20 cellular contexts compared by ENCODE assay signal in the genomic region with DNA sequence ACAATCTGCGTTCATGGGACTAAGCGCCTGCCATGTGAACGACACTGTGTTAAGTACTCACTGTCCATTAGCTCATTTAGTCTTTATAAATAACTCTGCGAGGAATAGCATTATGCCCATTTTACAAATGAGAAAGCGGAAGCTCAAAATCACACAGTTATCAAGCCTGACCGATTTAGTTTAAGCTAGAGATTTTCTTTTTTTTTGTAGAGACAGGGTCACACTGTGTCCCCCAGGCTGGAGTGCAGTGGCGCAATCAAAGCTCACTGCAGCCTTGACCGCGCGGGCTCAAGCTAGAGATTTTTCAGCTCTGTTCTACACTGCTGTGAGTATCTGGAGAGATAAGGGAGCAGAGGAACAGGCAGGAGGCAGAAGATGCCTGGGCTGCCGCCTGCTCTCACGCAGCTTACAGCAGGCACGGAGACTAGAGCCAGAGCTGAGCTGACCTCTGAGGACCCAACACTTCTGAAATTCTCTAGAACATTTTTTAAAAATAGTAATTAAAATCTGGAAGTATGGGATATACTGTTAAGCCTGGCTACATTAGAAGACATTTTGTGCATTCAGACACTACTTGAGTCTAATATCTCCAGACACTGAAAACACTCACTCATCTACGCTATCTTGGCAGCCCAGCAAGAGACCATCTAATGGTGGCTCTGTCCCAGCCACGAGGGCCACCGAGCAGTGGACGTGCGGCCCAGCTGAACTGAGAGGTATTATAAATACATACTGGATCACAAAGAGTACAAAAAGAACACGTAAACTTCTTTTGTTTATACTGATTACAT. TPM values are rescaled to one million over a fixed set of nuclear protein-coding genes. Genes with fewer than 3 reads are reported as not detected.
DNase-seq lines count a peak whose midpoint lies in the region; ATAC-seq and TF ChIP-seq lines count a peak whose summit lies in the region.
"Had no signal": no experiment of that assay in that cellular context is flagged by ENCODE, and none has a peak within 500 bp of the region (broad histone marks: within the 10 kb centered on the region; RNA-seq: fewer than 3 reads in every experiment).

No MANE protein-coding gene starts in this region.

- intact Hi-C loops in CD4-positive, alpha-beta T cell (cut with DNase I, micrococcal nuclease), result no loop called here

- peak overlapping the region; percentile 75 for H3K4me2 ChIP-seq in smooth muscle cell

- peak overlapping the region; percentile 58 for H3K9ac ChIP-seq in smooth muscle cell (ENCODE audit: low read depth)

- TF ChIP-seq CTCF in right atrium auricular region (IDR thresholded peaks at IDR 0.05) (no peak), smooth muscle cell (IDR thresholded peaks at IDR 0.05; ENCODE audit: borderline replicate concordance, insufficient read depth, poor library complexity, severe bottlenecking) (no peak)
- TF ChIP-seq CTCF in CD4-positive, alpha-beta T cell (IDR thresholded peaks at IDR 0.05), result no peak

- no peaks in the 10 kb centered on the region for H3K36me3 ChIP-seq in right atrium auricular region
- no peaks in the 10 kb centered on the region for H3K36me3 ChIP-seq in smooth muscle cell (ENCODE audit: low read depth)

- H3F3A ChIP-seq in smooth muscle cell (ENCODE audit: low read depth), result peaks cover 19% of the 10 kb centered on the region

- H3K4me3 ChIP-seq in right atrium auricular region (peak overlapping the region in 1 of 2 donors; percentile 10), smooth muscle cell (no peak overlapping the region)

- no peaks in the 10 kb centered on the region for H3K27me3 Mint-ChIP-seq in CD4-positive, alpha-beta T cell
- H3K27me3 Mint-ChIP-seq: activated B cell treated with CpG ODN at 0.5 μM for 24 hours; CD8-positive, alpha-beta memory T cell; stimulated activated memory B cell treated with anti-CD40 and anti-IgM and Interleukin-4, amounts not matched to agents 10 μg/mL and 1 μg/mL and 100 μg/mL, for 72 hours had no signal

- H3K27ac ChIP-seq in right atrium auricular region (peak overlapping the region; percentile 84 to 92), smooth muscle cell (ENCODE audit: low read depth) (peak overlapping the region; percentile 90)
- no peak overlapping the region for H3K27ac ChIP-seq in CD4-positive, alpha-beta T cell (ENCODE audit: low read depth, low read length)
- H3K27ac ChIP-seq: HL-60 had no signal

- H3K27me3 ChIP-seq in right atrium auricular region (no peaks in the 10 kb centered on the region), smooth muscle cell (ENCODE audit: low read depth) (no peaks in the 10 kb centered on the region)
- no peaks in the 10 kb centered on the region for H3K27me3 ChIP-seq in CD4-positive, alpha-beta T cell (ENCODE audit: control insufficient read depth, insufficient read depth, low read length)

- H4K20me1 ChIP-seq in smooth muscle cell (ENCODE audit: low read depth), result peaks cover 76% of the 10 kb centered on the region

- no peak overlapping the region for H2AFZ ChIP-seq in smooth muscle cell (ENCODE audit: low read depth)

- POLR2A ChIA-PET in CD4-positive, alpha-beta T cell (lab: Charles Lee), result no interaction called here

- CTCF ChIA-PET in CD4-positive, alpha-beta T cell (lab: Charles Lee), result interaction anchor here (0.6 to 0.7 kb wide), 2 partner anchors 86 to 106 kb away, joined by 3 read pairs; no protein-coding TSS in a partner anchor

- no peak overlapping the region for H3K4me3 Mint-ChIP-seq in CD4-positive, alpha-beta T cell
- H3K4me3 Mint-ChIP-seq: activated B cell treated with CpG ODN at 0.5 μM for 24 hours; activated T-helper 1 cell treated with anti-CD3 and anti-CD28 coated beads, Interleukin-12 subunit alpha, Interleukin-12 subunit beta, Interleukin-2, Interleukin-4 antibody, amounts not matched to agents 30 ng/mL and 10 ng/mL and 1 ng/mL, durations not matched to agents 14 hours and 24 hours and 36 hours; CD8-positive, alpha-beta memory T cell; stimulated activated memory B cell treated with anti-CD40 and anti-IgM and Interleukin-4, amounts not matched to agents 10 μg/mL and 1 μg/mL and 100 μg/mL, for 72 hours had no signal

- H3K4me1 ChIP-seq in right atrium auricular region (peaks cover 0 to 75% of the 10 kb centered on the region in 2 donors), smooth muscle cell (ENCODE audit: low read depth) (peaks cover 51% of the 10 kb centered on the region)

- DNase-seq in HuH-7.5 (ENCODE audit: low spot score), result peak; percentile 47
- DNase-seq in amniotic epithelial cell (ENCODE audit: low read depth), result peak; percentile 79
- DNase-seq in right atrium auricular region (ENCODE audit: low spot score), result peak; percentile 69
- no peak for DNase-seq in smooth muscle cell (lab: John Stamatoyannopoulos, UW; ENCODE audit: unreplicated experiment)
- DNase-seq in CD4-positive, alpha-beta T cell, result no peak
- no peak for DNase-seq in cerebellar cortex (ENCODE audit: low spot score)
- no peak for DNase-seq in glomerular visceral epithelial cell (ENCODE audit: extremely low spot score)
- DNase-seq: activated B cell treated with CpG ODN at 0.5 μM for 24 hours; CD8-positive, alpha-beta memory T cell; central memory CD4-positive, alpha-beta T cell; effector memory CD4-positive, alpha-beta T cell; hypothalamus; KBM-7; kidney; NCI-H2029; stimulated activated CD4-positive, alpha-beta T cell treated with anti-CD3 and anti-CD28 coated beads, Interleukin-15, amount 100 ng/mL, for 24 hours had no signal

- no peaks in the 10 kb centered on the region for H3K9me3 Mint-ChIP-seq in CD4-positive, alpha-beta T cell
- H3K9me3 Mint-ChIP-seq: activated B cell treated with CpG ODN at 0.5 μM for 24 hours; activated T-helper 1 cell treated with anti-CD3 and anti-CD28 coated beads, Interleukin-12 subunit alpha, Interleukin-12 subunit beta, Interleukin-2, Interleukin-4 antibody, amounts not matched to agents 30 ng/mL and 10 ng/mL and 1 ng/mL, durations not matched to agents 14 hours and 24 hours and 36 hours; CD8-positive, alpha-beta memory T cell; stimulated activated memory B cell treated with anti-CD40 and anti-IgM and Interleukin-4, amounts not matched to agents 10 μg/mL and 1 μg/mL and 100 μg/mL, for 72 hours had no signal

- H3K9me3 ChIP-seq in right atrium auricular region, result no peaks in the 10 kb centered on the region
- no peaks in the 10 kb centered on the region for H3K9me3 ChIP-seq in smooth muscle cell (replicated peaks; ENCODE audit: low read depth)
- H3K9me3 ChIP-seq in CD4-positive, alpha-beta T cell (ENCODE audit: control insufficient read depth, low read length), result no peaks in the 10 kb centered on the region

- WGBS in smooth muscle cell (ENCODE audit: low lambda C conversion rate), result 46% methylated on average over 19 of the region's 19 CpGs

- H3K27ac Mint-ChIP-seq in CD4-positive, alpha-beta T cell, result no peak overlapping the region
- H3K27ac Mint-ChIP-seq: activated B cell treated with CpG ODN at 0.5 μM for 24 hours; activated T-helper 1 cell treated with anti-CD3 and anti-CD28 coated beads, Interleukin-12 subunit alpha, Interleukin-12 subunit beta, Interleukin-2, Interleukin-4 antibody, amounts not matched to agents 30 ng/mL and 10 ng/mL and 1 ng/mL, durations not matched to agents 14 hours and 24 hours and 36 hours; CD8-positive, alpha-beta memory T cell; stimulated activated memory B cell treated with anti-CD40 and anti-IgM and Interleukin-4, amounts not matched to agents 10 μg/mL and 1 μg/mL and 100 μg/mL, for 72 hours had no signal

- peaks cover 82% of the 10 kb centered on the region for H3K79me2 ChIP-seq in smooth muscle cell (ENCODE audit: low read depth)

- no peak for ATAC-seq in GM21717 (IDR thresholded peaks at IDR 0.05; ENCODE audit: unreplicated experiment)
- no peak for ATAC-seq in CD4-positive, alpha-beta T cell (ENCODE audit: poor library complexity)
- ATAC-seq: stimulated activated memory B cell treated with anti-CD40 and anti-IgM and Interleukin-4, amounts not matched to agents 10 μg/mL and 1 μg/mL and 100 μg/mL, for 72 hours had no signal

- H3K4me1 Mint-ChIP-seq in CD4-positive, alpha-beta T cell (ENCODE audit: low read depth), result peaks cover 53% of the 10 kb centered on the region

- H3K36me3 Mint-ChIP-seq in CD4-positive, alpha-beta T cell (ENCODE audit: low read depth), result peaks cover 1% of the 10 kb centered on the region

RNA-seq across cellular contexts. Expression of gene GNA12, which starts 38.7 kb away (rescaled TPM):
- total RNA-seq in right atrium auricular region (10 to 100 TPM; 26.3 to 38.8 TPM), smooth muscle cell (20.3 and 32.9 TPM in 2 replicates)
- polyA plus RNA-seq in smooth muscle cell, result 34.7 and 41.2 TPM in 2 replicates
- 10 to 100 TPM; 16.0 to 16.1 TPM for total RNA-seq in CD4-positive, alpha-beta T cell

Comparison
In these comparisons a context has a peak if more than half of its experiments do, and no peak if none do; other contexts are left out.
1. DNase-seq: peak in HuH-7.5 (single experiment), amniotic epithelial cell (single experiment) and right atrium auricular region (single experiment); none in smooth muscle cell (single experiment), CD4-positive, alpha-beta T cell (0 of 10), cerebellar cortex (single experiment) and glomerular visceral epithelial cell (single experiment).